ENCODE assay signal across 40 cellular contexts in the genomic region with DNA sequence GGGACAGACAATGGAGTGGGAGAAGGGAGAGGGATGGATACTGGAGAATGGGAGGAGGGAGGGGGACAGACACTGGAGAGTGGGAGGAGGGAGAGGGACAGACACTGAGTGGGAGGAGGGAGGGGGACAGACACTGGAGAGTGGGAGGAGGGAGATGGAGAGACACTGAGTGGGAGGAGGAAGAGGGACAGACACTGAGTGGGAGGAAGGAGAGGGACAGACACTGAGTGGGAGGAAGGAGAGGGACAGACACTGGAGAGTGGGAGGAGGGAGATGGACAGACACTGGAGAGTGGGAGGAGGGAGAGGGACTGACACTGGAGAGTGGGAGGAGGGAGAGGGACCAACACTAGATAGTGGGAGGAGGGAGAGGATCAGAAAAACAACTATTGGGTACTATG.
"Had no signal": no experiment of that assay in that cellular context is flagged by ENCODE, and none has a peak within 500 bp of the region (broad histone marks: within the 10 kb centered on the region; RNA-seq: fewer than 3 reads in every experiment).

No MANE protein-coding gene starts in this region.

- H3K9me3 Mint-ChIP-seq: activated CD4-positive, alpha-beta memory T cell treated with anti-CD3 and anti-CD28 coated beads, Interleukin-2, amount 10 ng/mL, durations not matched to agents 7 days and 5 days; activated naive CD4-positive, alpha-beta T cell treated with anti-CD3 and anti-CD28 coated beads, Interleukin-2, amount 10 ng/mL, durations not matched to agents 7 days and 5 days; T-helper 1 cell treated with Interleukin-12 subunit alpha and Interleukin-12 subunit beta and Interleukin-4 antibody, amounts not matched to agents 30 μg/mL and 1 μg/mL, for 36 hours had no signal

- H3K27ac ChIP-seq: ascending aorta, cardiac muscle cell, VCaP had no signal

- ATAC-seq: activated CD4-positive, alpha-beta T cell treated with anti-CD3 and anti-CD28 coated beads for 36 hours; activated CD4-positive, CD25-positive, alpha-beta regulatory T cell treated with anti-CD3 and anti-CD28 coated beads, Interleukin-2, amount 50 U/mL, for 24 hours; activated CD8-positive, alpha-beta memory T cell treated with anti-CD3 and anti-CD28 coated beads, Interleukin-2, amount 10 ng/mL, durations not matched to agents 7 days and 5 days; activated CD8-positive, alpha-beta T cell treated with anti-CD3 and anti-CD28 coated beads, Interleukin-2, amount 10 ng/mL, durations not matched to agents 7 days and 5 days; activated naive CD8-positive, alpha-beta T cell treated with anti-CD3 and anti-CD28 coated beads, Interleukin-2, amount 50 U/mL, for 24 hours; WTC11 had no signal

- H3K27ac Mint-ChIP-seq: activated CD4-positive, alpha-beta memory T cell treated with anti-CD3 and anti-CD28 coated beads, Interleukin-2, amount 10 ng/mL, durations not matched to agents 7 days and 5 days; activated CD4-positive, alpha-beta T cell treated with anti-CD3 and anti-CD28 coated beads for 36 hours; activated CD4-positive, alpha-beta T cell treated with anti-CD3 and anti-CD28 coated beads, Interleukin-2, amount 10 ng/mL, durations not matched to agents 7 days and 5 days; activated CD8-positive, alpha-beta memory T cell treated with anti-CD3 and anti-CD28 coated beads, Interleukin-2, amount 10 ng/mL, durations not matched to agents 7 days and 5 days; activated CD8-positive, alpha-beta T cell treated with anti-CD3 and anti-CD28 coated beads, Interleukin-2, amount 10 ng/mL, durations not matched to agents 7 days and 5 days; activated naive CD4-positive, alpha-beta T cell treated with anti-CD3 and anti-CD28 coated beads, Interleukin-2, amount 10 ng/mL, durations not matched to agents 7 days and 5 days; activated naive CD4-positive, alpha-beta T cell treated with anti-CD3 and anti-CD28 coated beads, Interleukin-2, amount 50 U/mL, for 24 hours; activated naive CD8-positive, alpha-beta T cell treated with anti-CD3 and anti-CD28 coated beads, Interleukin-2, amount 10 ng/mL, durations not matched to agents 7 days and 5 days; activated naive CD8-positive, alpha-beta T cell treated with anti-CD3 and anti-CD28 coated beads, Interleukin-2, amount 50 U/mL, for 24 hours; activated T-cell treated with anti-CD3 and anti-CD28 coated beads, Interleukin-2, amount 50 U/mL, for 24 hours; activated T-helper 2 cell treated with anti-CD3 and anti-CD28 coated beads, Interferon-gamma antibody, Interleukin-2, Interleukin-4, amounts not matched to agents 10 μg/mL and 5 μg/mL and 100 μg/mL, durations not matched to agents 14 hours and 24 hours and 36 hours; brain; T-helper 1 cell treated with Interleukin-12 subunit alpha and Interleukin-12 subunit beta and Interleukin-4 antibody, amounts not matched to agents 30 μg/mL and 1 μg/mL, for 36 hours; T-helper 2 cell treated with Interferon-gamma antibody and Interleukin-4, amounts not matched to agents 5 μg/mL and 100 μg/mL, for 36 hours; WTC11 had no signal

- H3K27me3 Mint-ChIP-seq: activated CD4-positive, alpha-beta memory T cell treated with anti-CD3 and anti-CD28 coated beads, Interleukin-2, amount 10 ng/mL, durations not matched to agents 7 days and 5 days; activated CD4-positive, alpha-beta T cell treated with anti-CD3 and anti-CD28 coated beads for 36 hours; activated CD4-positive, alpha-beta T cell treated with anti-CD3 and anti-CD28 coated beads, Interleukin-2, amount 10 ng/mL, durations not matched to agents 7 days and 5 days; activated CD8-positive, alpha-beta memory T cell treated with anti-CD3 and anti-CD28 coated beads, Interleukin-2, amount 10 ng/mL, durations not matched to agents 7 days and 5 days; activated naive CD4-positive, alpha-beta T cell treated with anti-CD3 and anti-CD28 coated beads, Interleukin-2, amount 10 ng/mL, durations not matched to agents 7 days and 5 days; activated naive CD4-positive, alpha-beta T cell treated with anti-CD3 and anti-CD28 coated beads, Interleukin-2, amount 50 U/mL, for 24 hours; activated naive CD8-positive, alpha-beta T cell; activated naive CD8-positive, alpha-beta T cell treated with anti-CD3 and anti-CD28 coated beads, Interleukin-2, amount 10 ng/mL, durations not matched to agents 7 days and 5 days; activated naive CD8-positive, alpha-beta T cell treated with anti-CD3 and anti-CD28 coated beads, Interleukin-2, amount 50 U/mL, for 24 hours; activated T-cell treated with anti-CD3 and anti-CD28 coated beads, Interleukin-2, amount 50 U/mL, for 24 hours; brain; central memory CD8-positive, alpha-beta T cell had no signal

- H3K4me3 ChIP-seq: ascending aorta, cardiac muscle cell had no signal

- H3K4me1 Mint-ChIP-seq: activated CD4-positive, alpha-beta memory T cell treated with anti-CD3 and anti-CD28 coated beads, Interleukin-2, amount 10 ng/mL, durations not matched to agents 7 days and 5 days; activated CD4-positive, alpha-beta T cell treated with anti-CD3 and anti-CD28 coated beads for 36 hours; activated CD4-positive, alpha-beta T cell treated with anti-CD3 and anti-CD28 coated beads, Interleukin-2, amount 10 ng/mL, durations not matched to agents 7 days and 5 days; activated CD8-positive, alpha-beta memory T cell treated with anti-CD3 and anti-CD28 coated beads, Interleukin-2, amount 10 ng/mL, durations not matched to agents 7 days and 5 days; activated naive CD4-positive, alpha-beta T cell treated with anti-CD3 and anti-CD28 coated beads, Interleukin-2, amount 10 ng/mL, durations not matched to agents 7 days and 5 days; activated naive CD4-positive, alpha-beta T cell treated with anti-CD3 and anti-CD28 coated beads, Interleukin-2, amount 50 U/mL, for 24 hours; activated naive CD8-positive, alpha-beta T cell treated with anti-CD3 and anti-CD28 coated beads, Interleukin-2, amount 10 ng/mL, durations not matched to agents 7 days and 5 days; activated naive CD8-positive, alpha-beta T cell treated with anti-CD3 and anti-CD28 coated beads, Interleukin-2, amount 50 U/mL, for 24 hours; brain; central memory CD8-positive, alpha-beta T cell; WTC11 had no signal

- FAIRE-seq: bronchial epithelial cell, TTC549 had no signal

- DNase-seq: activated CD4-positive, alpha-beta memory T cell treated with anti-CD3 and anti-CD28 coated beads, Interleukin-2, amount 10 ng/mL, durations not matched to agents 7 days and 5 days; activated CD4-positive, alpha-beta T cell treated with anti-CD3 and anti-CD28 coated beads for 1 hour; activated CD4-positive, alpha-beta T cell treated with anti-CD3 and anti-CD28 coated beads for 36 hours; activated CD4-positive, alpha-beta T cell treated with anti-CD3 and anti-CD28 coated beads for 48 hours; activated CD4-positive, alpha-beta T cell treated with anti-CD3 and anti-CD28 coated beads, Interleukin-2, amount 10 ng/mL, durations not matched to agents 7 days and 5 days; activated CD4-positive, alpha-beta T cell treated with anti-CD3 and anti-CD28 coated beads, Interleukin-2, amount 50 U/mL, for 48 hours; activated CD4-positive, CD25-positive, alpha-beta regulatory T cell; activated CD8-positive, alpha-beta memory T cell treated with anti-CD3 and anti-CD28 coated beads for 24 hours; activated CD8-positive, alpha-beta memory T cell treated with anti-CD3 and anti-CD28 coated beads, Interleukin-2, amount 10 ng/mL, durations not matched to agents 7 days and 5 days; activated CD8-positive, alpha-beta memory T cell treated with anti-CD3 and anti-CD28 coated beads, Interleukin-2, amount 50 U/mL, for 48 hours; activated CD8-positive, alpha-beta T cell treated with anti-CD3 and anti-CD28 coated beads, Interleukin-2, amount 10 ng/mL, durations not matched to agents 7 days and 5 days; activated effector memory CD4-positive, alpha-beta T cell treated with Interleukin-2 at 50 U/mL for 16 hours; activated gamma-delta T cell; activated naive CD4-positive, alpha-beta T cell treated with anti-CD3 and anti-CD28 coated beads, Interleukin-2, amount 10 ng/mL, durations not matched to agents 7 days and 5 days; activated naive CD4-positive, alpha-beta T cell treated with Interleukin-2 at 50 U/mL for 16 hours; activated naive CD8-positive, alpha-beta T cell treated with anti-CD3 and anti-CD28 coated beads, Interleukin-2, amount 10 ng/mL, durations not matched to agents 7 days and 5 days; activated naive CD8-positive, alpha-beta T cell treated with anti-CD3 and anti-CD28 coated beads, Interleukin-2, amount 50 U/mL, for 24 hours; activated T-cell treated with anti-CD3 and anti-CD28 coated beads, Interleukin-2, amount 50 U/mL, for 24 hours; activated T-cell treated with anti-CD3 and anti-CD28 coated beads, Interleukin-2, amount 50 U/mL, for 48 hours; amygdala; anterior cingulate cortex; caudate nucleus; cerebellar nuclear complex; T-helper 1 cell; T-helper 2 cell; T-helper 9 cell had no signal

- H3K4me1 ChIP-seq: ascending aorta had no signal

- H3K4me3 Mint-ChIP-seq: activated CD4-positive, alpha-beta memory T cell treated with anti-CD3 and anti-CD28 coated beads, Interleukin-2, amount 10 ng/mL, durations not matched to agents 7 days and 5 days; activated CD4-positive, alpha-beta T cell treated with anti-CD3 and anti-CD28 coated beads for 36 hours; activated CD4-positive, alpha-beta T cell treated with anti-CD3 and anti-CD28 coated beads, Interleukin-2, amount 10 ng/mL, durations not matched to agents 7 days and 5 days; activated CD8-positive, alpha-beta memory T cell treated with anti-CD3 and anti-CD28 coated beads, Interleukin-2, amount 10 ng/mL, durations not matched to agents 7 days and 5 days; activated CD8-positive, alpha-beta T cell treated with anti-CD3 and anti-CD28 coated beads, Interleukin-2, amount 10 ng/mL, durations not matched to agents 7 days and 5 days; activated naive CD4-positive, alpha-beta T cell treated with anti-CD3 and anti-CD28 coated beads, Interleukin-2, amount 10 ng/mL, durations not matched to agents 7 days and 5 days; activated naive CD4-positive, alpha-beta T cell treated with anti-CD3 and anti-CD28 coated beads, Interleukin-2, amount 50 U/mL, for 24 hours; activated naive CD8-positive, alpha-beta T cell; activated naive CD8-positive, alpha-beta T cell treated with anti-CD3 and anti-CD28 coated beads, Interleukin-2, amount 10 ng/mL, durations not matched to agents 7 days and 5 days; activated naive CD8-positive, alpha-beta T cell treated with anti-CD3 and anti-CD28 coated beads, Interleukin-2, amount 50 U/mL, for 24 hours; activated T-cell treated with anti-CD3 and anti-CD28 coated beads, Interleukin-2, amount 50 U/mL, for 24 hours; brain; central memory CD8-positive, alpha-beta T cell; T-helper 1 cell treated with Interleukin-12 subunit alpha and Interleukin-12 subunit beta and Interleukin-4 antibody, amounts not matched to agents 30 μg/mL and 1 μg/mL, for 36 hours; T-helper 2 cell treated with Interferon-gamma antibody and Interleukin-4, amounts not matched to agents 5 μg/mL and 100 μg/mL, for 36 hours; WTC11 had no signal

- H3K36me3 Mint-ChIP-seq: activated naive CD4-positive, alpha-beta T cell treated with anti-CD3 and anti-CD28 coated beads, Interleukin-2, amount 10 ng/mL, durations not matched to agents 7 days and 5 days had no signal

- H3K36me3 ChIP-seq: ascending aorta, cardiac muscle cell had no signal

- H3K27me3 ChIP-seq: ascending aorta, cardiac muscle cell had no signal
